In genomic region chr16:29009050-29009837, GRCh38 we compare ENCODE assay signal across 13 cellular contexts. TPM values are rescaled to one million over a fixed set of nuclear protein-coding genes. Genes with fewer than 3 reads are reported as not detected.
DNase-seq lines count a peak whose midpoint lies in the region; ATAC-seq and TF ChIP-seq lines count a peak whose summit lies in the region.
"Had no signal": no experiment of that assay in that cellular context is flagged by ENCODE, and none has a peak within 500 bp of the region (broad histone marks: within the 10 kb centered on the region; RNA-seq: fewer than 3 reads in every experiment).

No MANE protein-coding gene starts in this region.

- H3K4me1 ChIP-seq in osteoblast (ENCODE audit: insufficient read depth, low read length) = peaks cover 4% of the 10 kb centered on the region
- H3K4me1 ChIP-seq in colonic mucosa = no peaks in the 10 kb centered on the region
- H3K4me1 ChIP-seq: SJSA1 had no signal

- H3K9me3 ChIP-seq in osteoblast (ENCODE audit: low read depth, low read length) (no peaks in the 10 kb centered on the region), colonic mucosa (no peaks in the 10 kb centered on the region)
- H3K9me3 ChIP-seq: SJSA1 had no signal

- no peaks in the 10 kb centered on the region for H3K79me2 ChIP-seq in osteoblast (ENCODE audit: insufficient read depth, low read length)

- no peaks in the 10 kb centered on the region for H4K20me1 ChIP-seq in osteoblast (ENCODE audit: insufficient read depth, low read length)

- H3K36me3 ChIP-seq in osteoblast (ENCODE audit: insufficient read depth, low read length) (no peaks in the 10 kb centered on the region), colonic mucosa (no peaks in the 10 kb centered on the region)
- H3K36me3 ChIP-seq: SJSA1 had no signal

- H3K27me3 Mint-ChIP-seq in activated T-helper 1 cell treated with anti-CD3 and anti-CD28 coated beads, Interleukin-12 subunit alpha, Interleukin-12 subunit beta, Interleukin-2, Interleukin-4 antibody, amounts not matched to agents 30 ng/mL and 10 ng/mL and 1 ng/mL, durations not matched to agents 14 hours and 24 hours and 36 hours (ENCODE audit: insufficient read depth) = no peaks in the 10 kb centered on the region

- TF ChIP-seq CTCF in osteoblast (IDR thresholded peaks at IDR 0.05; ENCODE audit: extremely low read depth, low read depth, low read length) = no peak
- TF ChIP-seq CTCF in GM20000 (IDR thresholded peaks at IDR 0.05; ENCODE audit: extremely low read depth, missing control alignments) = no peak
- no peak for TF ChIP-seq CTCF in colonic mucosa (IDR thresholded peaks at IDR 0.05)

- ATAC-seq in HG03045 (IDR thresholded peaks at IDR 0.05; ENCODE audit: unreplicated experiment) = no peak

- H2AFZ ChIP-seq in osteoblast (ENCODE audit: low read length) = no peak overlapping the region

- peaks cover 61% of the 10 kb centered on the region for H3K4me1 Mint-ChIP-seq in activated T-helper 1 cell treated with anti-CD3 and anti-CD28 coated beads, Interleukin-12 subunit alpha, Interleukin-12 subunit beta, Interleukin-2, Interleukin-4 antibody, amounts not matched to agents 30 ng/mL and 10 ng/mL and 1 ng/mL, durations not matched to agents 14 hours and 24 hours and 36 hours (ENCODE audit: low read depth)

- no peak overlapping the region for H3K4me2 ChIP-seq in osteoblast (ENCODE audit: insufficient read depth, low read length)

- peak overlapping the region; percentile 98 for H3K27ac Mint-ChIP-seq in activated T-helper 1 cell treated with anti-CD3 and anti-CD28 coated beads, Interleukin-12 subunit alpha, Interleukin-12 subunit beta, Interleukin-2, Interleukin-4 antibody, amounts not matched to agents 30 ng/mL and 10 ng/mL and 1 ng/mL, durations not matched to agents 14 hours and 24 hours and 36 hours

- H3K4me3 ChIP-seq in osteoblast (ENCODE audit: insufficient read depth, low read length) (no peak overlapping the region), colonic mucosa (no peak overlapping the region)
- H3K4me3 ChIP-seq: SJSA1 had no signal

- H3K9ac ChIP-seq in colonic mucosa (ENCODE audit: low read depth in 2 of 2, low read length in 2 of 2) = no peak overlapping the region

- peak; percentile 80 for DNase-seq in GDM1 (lab: John Stamatoyannopoulos, UW)
- peak; percentile 66 for DNase-seq in OCI-M2 (lab: John Stamatoyannopoulos, UW; ENCODE audit: unreplicated experiment)
- no peak for DNase-seq in activated T-helper 1 cell treated with anti-CD3 and anti-CD28 coated beads, Interleukin-12 subunit alpha, Interleukin-12 subunit beta, Interleukin-2, Interleukin-4 antibody, amounts not matched to agents 30 ng/mL and 10 ng/mL and 1 ng/mL, durations not matched to agents 14 hours and 24 hours and 36 hours (ENCODE audit: low spot score)
- DNase-seq in osteoblast (ENCODE audit: insufficient read length, low spot score, missing footprints) = peak; percentile 46
- no peak for DNase-seq in GM20000 (ENCODE audit: low spot score)
- DNase-seq in NCI-H128 (lab: John Stamatoyannopoulos, UW; ENCODE audit: unreplicated experiment) = no peak
- no peak for DNase-seq in colonic mucosa
- DNase-seq: activated CD4-positive, CD25-positive, alpha-beta regulatory T cell treated with anti-CD3 and anti-CD28 coated beads, Interleukin-2, amount 50 U/mL, for 72 hours; foreskin fibroblast; midbrain had no signal

- no peaks in the 10 kb centered on the region for H3K9me3 Mint-ChIP-seq in activated T-helper 1 cell treated with anti-CD3 and anti-CD28 coated beads, Interleukin-12 subunit alpha, Interleukin-12 subunit beta, Interleukin-2, Interleukin-4 antibody, amounts not matched to agents 30 ng/mL and 10 ng/mL and 1 ng/mL, durations not matched to agents 14 hours and 24 hours and 36 hours

- H3K36me3 Mint-ChIP-seq in activated T-helper 1 cell treated with anti-CD3 and anti-CD28 coated beads, Interleukin-12 subunit alpha, Interleukin-12 subunit beta, Interleukin-2, Interleukin-4 antibody, amounts not matched to agents 30 ng/mL and 10 ng/mL and 1 ng/mL, durations not matched to agents 14 hours and 24 hours and 36 hours (ENCODE audit: low read depth) = peaks cover 7% of the 10 kb centered on the region

- intact Hi-C loops in activated T-helper 1 cell treated with anti-CD3 and anti-CD28 coated beads, Interleukin-12 subunit alpha, Interleukin-12 subunit beta, Interleukin-2, Interleukin-4 antibody, amounts not matched to agents 30 ng/mL and 10 ng/mL and 1 ng/mL, durations not matched to agents 14 hours and 24 hours and 36 hours (cut with micrococcal nuclease) = loop anchor here (1.0 to 2.0 kb wide), 3 partner anchors 11 to 20 kb away; no protein-coding TSS in a partner anchor
- intact Hi-C loops in colonic mucosa (cut with DNase I) = no loop called here

- no peaks in the 10 kb centered on the region for H3K27me3 ChIP-seq in osteoblast (ENCODE audit: insufficient read depth, low read length)
- H3K27me3 ChIP-seq in colonic mucosa = no peaks in the 10 kb centered on the region
- H3K27me3 ChIP-seq: SJSA1 had no signal

- peak overlapping the region; percentile 71 for H3K4me3 Mint-ChIP-seq in activated T-helper 1 cell treated with anti-CD3 and anti-CD28 coated beads, Interleukin-12 subunit alpha, Interleukin-12 subunit beta, Interleukin-2, Interleukin-4 antibody, amounts not matched to agents 30 ng/mL and 10 ng/mL and 1 ng/mL, durations not matched to agents 14 hours and 24 hours and 36 hours

- no peak overlapping the region for H3K27ac ChIP-seq in osteoblast (ENCODE audit: low read depth, low read length)
- no peak overlapping the region for H3K27ac ChIP-seq in colonic mucosa
- H3K27ac ChIP-seq: C4-2B, SJSA1 had no signal

RNA-seq across cellular contexts. Expression of gene LAT, which starts 24.4 kb away (rescaled TPM):
- total RNA-seq in activated T-helper 1 cell treated with anti-CD3 and anti-CD28 coated beads, Interleukin-12 subunit alpha, Interleukin-12 subunit beta, Interleukin-2, Interleukin-4 antibody, amounts not matched to agents 30 ng/mL and 10 ng/mL and 1 ng/mL, durations not matched to agents 14 hours and 24 hours and 36 hours = 230 and 234 TPM in 2 replicates
- total RNA-seq in osteoblast = 1.2 and 1.4 TPM in 2 replicates
- 1 to 10 TPM; 3.7 to 7.3 TPM for total RNA-seq in colonic mucosa

RNA-seq across cellular contexts. Expression of gene SPNS1, which starts 34.7 kb away (rescaled TPM):
- total RNA-seq in activated T-helper 1 cell treated with anti-CD3 and anti-CD28 coated beads, Interleukin-12 subunit alpha, Interleukin-12 subunit beta, Interleukin-2, Interleukin-4 antibody, amounts not matched to agents 30 ng/mL and 10 ng/mL and 1 ng/mL, durations not matched to agents 14 hours and 24 hours and 36 hours = 21.2 and 26.9 TPM in 2 replicates
- 50.7 and 51.9 TPM in 2 replicates for total RNA-seq in osteoblast
- total RNA-seq in colonic mucosa = 10 to 100 TPM; 30.3 to 56.3 TPM

RNA-seq across cellular contexts. Expression of gene NFATC2IP, which starts 58.5 kb away (rescaled TPM):
- 110 and 111 TPM in 2 replicates for total RNA-seq in activated T-helper 1 cell treated with anti-CD3 and anti-CD28 coated beads, Interleukin-12 subunit alpha, Interleukin-12 subunit beta, Interleukin-2, Interleukin-4 antibody, amounts not matched to agents 30 ng/mL and 10 ng/mL and 1 ng/mL, durations not matched to agents 14 hours and 24 hours and 36 hours
- 18.1 and 20.0 TPM in 2 replicates for total RNA-seq in osteoblast
- total RNA-seq in colonic mucosa = 10 to 100 TPM; 33.3 to 57.1 TPM

Comparison
In these comparisons a context has a peak if more than half of its experiments do, and no peak if none do; other contexts are left out.
1. DNase-seq: peak in GDM1 (single experiment), OCI-M2 (single experiment) and osteoblast (single experiment); none in activated T-helper 1 cell treated with anti-CD3 and anti-CD28 coated beads, Interleukin-12 subunit alpha, Interleukin-12 subunit beta, Interleukin-2, Interleukin-4 antibody, amounts not matched to agents 30 ng/mL and 10 ng/mL and 1 ng/mL, durations not matched to agents 14 hours and 24 hours and 36 hours (single experiment), GM20000 (single experiment), NCI-H128 (single experiment) and colonic mucosa (single experiment).
2. RNA of gene LAT, which starts 24.4 kb away (total RNA-seq): 230 to 234 TPM in activated T-helper 1 cell treated with anti-CD3 and anti-CD28 coated beads, Interleukin-12 subunit alpha, Interleukin-12 subunit beta, Interleukin-2, Interleukin-4 antibody, amounts not matched to agents 30 ng/mL and 10 ng/mL and 1 ng/mL, durations not matched to agents 14 hours and 24 hours and 36 hours; 3.7 to 7.3 TPM in colonic mucosa and 1.2 to 1.4 TPM in osteoblast; every median in the first group is over 10 times any median in the second.